In the genomic region with DNA sequence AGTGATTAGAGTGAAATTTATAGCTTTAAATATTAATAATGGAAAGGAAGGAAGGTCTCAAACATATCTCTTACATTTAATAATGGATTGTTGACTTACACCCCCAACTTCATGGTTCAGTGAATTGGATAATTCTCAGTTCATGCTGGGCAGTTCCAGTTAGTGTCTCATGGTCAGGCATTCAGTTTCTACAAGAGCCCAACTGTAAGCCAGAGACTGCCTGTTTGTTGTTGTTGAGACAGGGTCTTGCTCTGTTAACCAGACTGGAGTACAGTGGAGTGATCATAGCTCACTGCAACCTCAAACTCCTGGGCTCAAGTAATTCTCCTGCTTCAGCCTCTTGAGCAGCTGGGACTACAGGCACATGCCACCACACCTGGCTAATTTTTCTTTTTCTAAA, we compare ENCODE assay signal across 29 cellular contexts.
"Had no signal": no experiment of that assay in that cellular context is flagged by ENCODE, and none has a peak within 500 bp of the region (broad histone marks: within the 10 kb centered on the region; RNA-seq: fewer than 3 reads in every experiment).

No MANE protein-coding gene starts in this region.

- H3K9me3 Mint-ChIP-seq: activated B cell treated with CpG ODN at 0.5 μM for 24 hours; activated CD4-positive, alpha-beta memory T cell treated with anti-CD3 and anti-CD28 coated beads for 36 hours; activated CD4-positive, alpha-beta T cell treated with anti-CD3 and anti-CD28 coated beads, Interleukin-2, amount 10 ng/mL, durations not matched to agents 24 days and 14 days; activated naive CD4-positive, alpha-beta T cell treated with anti-CD3 and anti-CD28 coated beads for 36 hours; activated T-helper 17 cell treated with anti-CD3 and anti-CD28 coated beads, Interleukin-2, amount 50 U/mL, for 72 hours; brain; central memory CD8-positive, alpha-beta T cell had no signal

- H3K4me3 Mint-ChIP-seq: activated B cell treated with CpG ODN at 0.5 μM for 24 hours; activated CD4-positive, alpha-beta memory T cell treated with anti-CD3 and anti-CD28 coated beads for 36 hours; activated CD4-positive, alpha-beta T cell treated with anti-CD3 and anti-CD28 coated beads, Interleukin-2, amount 10 ng/mL, durations not matched to agents 24 days and 14 days; activated naive CD4-positive, alpha-beta T cell treated with anti-CD3 and anti-CD28 coated beads for 36 hours; activated naive CD8-positive, alpha-beta T cell; activated T-helper 17 cell treated with anti-CD3 and anti-CD28 coated beads, Interleukin-2, amount 50 U/mL, for 72 hours; brain; central memory CD8-positive, alpha-beta T cell; T-helper 17 cell had no signal

- H3K27ac ChIP-seq: Peyer's patch, SJSA1 had no signal

- H3K36me3 Mint-ChIP-seq: activated CD4-positive, alpha-beta memory T cell treated with anti-CD3 and anti-CD28 coated beads for 36 hours; activated naive CD8-positive, alpha-beta T cell; brain had no signal

- ATAC-seq: activated T-helper 17 cell treated with anti-CD3 and anti-CD28 coated beads, Interleukin-2, amount 50 U/mL, for 72 hours; K562; T-helper 17 cell had no signal

- H3K9me3 ChIP-seq: Peyer's patch, SJSA1 had no signal

- H3K27me3 ChIP-seq: Peyer's patch, SJSA1 had no signal

- H3K4me3 ChIP-seq: K562, Peyer's patch, SJSA1 had no signal

- H3K36me3 ChIP-seq: Peyer's patch, SJSA1 had no signal

- DNase-seq: activated B cell treated with CpG ODN at 0.5 μM for 24 hours; activated CD4-positive, alpha-beta memory T cell treated with anti-CD3 and anti-CD28 coated beads for 36 hours; activated CD4-positive, alpha-beta T cell treated with anti-CD3 and anti-CD28 coated beads for 1 hour; activated CD4-positive, alpha-beta T cell treated with anti-CD3 and anti-CD28 coated beads, Interleukin-2, amount 10 ng/mL, durations not matched to agents 24 days and 14 days; activated gamma-delta T cell; activated naive CD4-positive, alpha-beta T cell treated with anti-CD3 and anti-CD28 coated beads for 36 hours; activated T-cell treated with anti-CD3 and anti-CD28 coated beads for 4 hours; activated T-cell treated with anti-CD3 and anti-CD28 coated beads, Interleukin-2, amount 50 U/mL, for 48 hours; amygdala; Kasumi-1; NCI-H1048; NCI-H1694; NCI-H2029; NCI-H2107; NCI-H2171 treated with DMSO at 0.1 percent for 48 hours; NCI-H226; NCI-H510A treated with DMSO at 0.1 percent for 48 hours; NCI-H82; Peyer's patch; SHP77; T-helper 17 cell; T-helper 9 cell had no signal

- H3K27me3 Mint-ChIP-seq: activated naive CD8-positive, alpha-beta T cell; central memory CD8-positive, alpha-beta T cell had no signal

- FAIRE-seq: astrocyte, K562 had no signal

- H3K27ac Mint-ChIP-seq: activated B cell treated with CpG ODN at 0.5 μM for 24 hours; activated CD4-positive, alpha-beta memory T cell treated with anti-CD3 and anti-CD28 coated beads for 36 hours; activated CD4-positive, alpha-beta T cell treated with anti-CD3 and anti-CD28 coated beads, Interleukin-2, amount 10 ng/mL, durations not matched to agents 24 days and 14 days; activated naive CD4-positive, alpha-beta T cell treated with anti-CD3 and anti-CD28 coated beads for 36 hours; activated naive CD8-positive, alpha-beta T cell; activated T-helper 17 cell treated with anti-CD3 and anti-CD28 coated beads, Interleukin-2, amount 50 U/mL, for 72 hours; brain; T-helper 17 cell had no signal
